ENCODE assay signal across 15 cellular contexts in the genomic region with DNA sequence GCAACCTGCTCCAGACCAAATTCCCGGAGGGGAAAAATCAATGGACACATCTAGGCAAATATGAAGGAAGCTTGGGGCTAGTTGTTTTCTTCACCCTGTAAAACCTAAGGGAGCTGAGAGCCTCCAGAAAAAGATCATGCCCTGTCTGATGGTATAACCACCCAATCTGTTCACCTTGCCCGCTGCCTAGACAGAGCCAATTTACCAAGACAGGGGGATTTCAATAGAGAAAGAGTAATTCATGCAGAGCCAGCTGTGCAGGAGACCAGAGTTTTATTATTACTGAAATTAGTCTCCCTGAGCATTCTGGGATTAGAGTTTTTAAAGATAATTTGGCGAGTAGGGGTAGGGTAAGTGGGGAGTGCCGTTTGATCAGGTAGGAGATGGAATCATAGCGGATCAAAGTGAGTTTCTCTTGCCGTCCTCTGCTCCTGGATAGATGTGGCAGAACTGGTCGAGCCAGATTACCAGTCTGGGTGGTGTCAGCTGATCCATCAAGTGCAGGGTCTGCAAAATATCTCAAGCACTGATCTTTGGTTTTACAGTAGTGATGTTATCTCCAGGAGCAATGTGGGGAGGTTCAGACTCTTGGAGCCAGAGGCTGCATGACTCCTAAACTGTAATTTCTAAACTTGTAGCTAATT. TPM values are rescaled to one million over a fixed set of nuclear protein-coding genes. Genes with fewer than 3 reads are reported as not detected.
DNase-seq lines count a peak whose midpoint lies in the region; TF ChIP-seq lines count a peak whose summit lies in the region.
"Had no signal": no experiment of that assay in that cellular context is flagged by ENCODE, and none has a peak within 500 bp of the region (broad histone marks: within the 10 kb centered on the region; RNA-seq: fewer than 3 reads in every experiment).

No MANE protein-coding gene starts in this region.

- H3K36me3 Mint-ChIP-seq in CD8-positive, alpha-beta memory T cell, result no peaks in the 10 kb centered on the region
- H3K36me3 Mint-ChIP-seq: CD4-positive, CD25-positive, alpha-beta regulatory T cell had no signal

- no peak overlapping the region for H3K4me3 ChIP-seq in HEK293 (ENCODE audit: low read depth, low read length)
- no peak overlapping the region for H3K4me3 ChIP-seq in parathyroid adenoma (ENCODE audit: low read depth, low read length)
- no peak overlapping the region for H3K4me3 ChIP-seq in CD8-positive, alpha-beta memory T cell (ENCODE audit: low read length)

- no peak overlapping the region for H3K4me3 Mint-ChIP-seq in CD8-positive, alpha-beta memory T cell
- H3K4me3 Mint-ChIP-seq: CD4-positive, CD25-positive, alpha-beta regulatory T cell had no signal

- CTCF ChIA-PET in HEK293 (lab: Yijun Ruan, JAX), result interaction anchor here (0.6 to 1.9 kb wide), 8 partner anchors 13 to 601 kb away, joined by 3 to 7 read pairs (median 3); no protein-coding TSS in a partner anchor
- CTCF ChIA-PET in CD8-positive, alpha-beta memory T cell (lab: Charles Lee), result interaction anchor here (1.2 to 1.3 kb wide), 2 partner anchors 13 to 159 kb away, joined by 3 to 4 read pairs; no protein-coding TSS in a partner anchor

- no peak overlapping the region for H3K27ac Mint-ChIP-seq in CD8-positive, alpha-beta memory T cell
- H3K27ac Mint-ChIP-seq: CD4-positive, CD25-positive, alpha-beta regulatory T cell had no signal

- H3K27ac ChIP-seq in HEK293 (ENCODE audit: extremely low read depth, low read depth, low read length), result no peak overlapping the region
- peak overlapping the region; percentile 59 for H3K27ac ChIP-seq in parathyroid adenoma
- H3K27ac ChIP-seq in CD8-positive, alpha-beta memory T cell (ENCODE audit: low read depth, low read length), result no peak overlapping the region

- POLR2A ChIA-PET in HEK293 (lab: Yijun Ruan, JAX), result no interaction called here
- POLR2A ChIA-PET in CD8-positive, alpha-beta memory T cell (lab: Charles Lee), result no interaction called here

- H3K36me3 ChIP-seq in HEK293 (ENCODE audit: control insufficient read depth in 2 of 2, insufficient read depth in 1 of 2, low read length in 2 of 2), result no peaks in the 10 kb centered on the region
- no peaks in the 10 kb centered on the region for H3K36me3 ChIP-seq in parathyroid adenoma (ENCODE audit: control insufficient read depth, insufficient read depth, low read length)
- H3K36me3 ChIP-seq in CD8-positive, alpha-beta memory T cell (ENCODE audit: insufficient read depth, low read length), result no peaks in the 10 kb centered on the region
- H3K36me3 ChIP-seq: BE2C had no signal

- H3K9me3 Mint-ChIP-seq in CD8-positive, alpha-beta memory T cell, result peaks cover 8 to 13% (median 10%) of the 10 kb centered on the region in 5 donors

- H3K4me2 ChIP-seq in parathyroid adenoma (ENCODE audit: low read length), result no peak overlapping the region

- H3K9me3 ChIP-seq in HEK293 (ENCODE audit: control insufficient read depth, insufficient read depth, low read depth, low read length) (no peaks in the 10 kb centered on the region), parathyroid adenoma (ENCODE audit: control insufficient read depth, low read length) (peaks cover 3% of the 10 kb centered on the region)
- no peaks in the 10 kb centered on the region for H3K9me3 ChIP-seq in CD8-positive, alpha-beta memory T cell (ENCODE audit: low read length)
- H3K9me3 ChIP-seq: BE2C, Caco-2 had no signal

- H3K4me1 Mint-ChIP-seq in CD8-positive, alpha-beta memory T cell, result peaks cover 0 to 3% (median 2%) of the 10 kb centered on the region in 3 donors

- peaks cover 9 to 26% of the 10 kb centered on the region in 2 donors for H3K27me3 Mint-ChIP-seq in CD8-positive, alpha-beta memory T cell

- no peaks in the 10 kb centered on the region for H3K79me2 ChIP-seq in parathyroid adenoma

- DNase-seq in NCI-H510A treated with DMSO at 0.1 percent for 48 hours (lab: John Stamatoyannopoulos, UW), result peak; percentile 14
- no peak for DNase-seq in GM19240 (ENCODE audit: insufficient read length, low spot score)
- DNase-seq in NCI-H2081 (lab: John Stamatoyannopoulos, UW), result no peak
- DNase-seq in CD8-positive, alpha-beta memory T cell, result no peak
- DNase-seq: ACHN; BE2C; C1 segment of cervical spinal cord; Caco-2; CD4-positive, CD25-positive, alpha-beta regulatory T cell; GDM1; GOT3; H7; IMR-90 had no signal

- H3K9ac ChIP-seq in parathyroid adenoma, result no peak overlapping the region

- no peaks in the 10 kb centered on the region for H3K27me3 ChIP-seq in parathyroid adenoma (ENCODE audit: control insufficient read depth, insufficient read depth, low read length)
- no peaks in the 10 kb centered on the region for H3K27me3 ChIP-seq in CD8-positive, alpha-beta memory T cell (ENCODE audit: insufficient read depth, low read length, poor library complexity, severe bottlenecking)

- TF ChIP-seq CTCF in HEK293 (tag by site-specific recombination; IDR thresholded peaks at IDR 0.05), result no peak
- TF ChIP-seq CTCF in parathyroid adenoma (IDR thresholded peaks at IDR 0.05), result no peak

- H3K4me1 ChIP-seq in HEK293 (ENCODE audit: control insufficient read depth, insufficient read depth, low read length) (no peaks in the 10 kb centered on the region), parathyroid adenoma (peaks cover 26% of the 10 kb centered on the region)
- no peaks in the 10 kb centered on the region for H3K4me1 ChIP-seq in CD8-positive, alpha-beta memory T cell (ENCODE audit: insufficient read depth, low read length)
- H3K4me1 ChIP-seq: BE2C, Caco-2 had no signal

- H2AFZ ChIP-seq in parathyroid adenoma, result no peak overlapping the region

TF ChIP-seq in HEK293, 187 proteins besides CTCF, POLR2A, EP300 and RAD21 (continues in another document):
- TF ChIP-seq ZNF488 (tag by site-specific recombination; IDR thresholded peaks at IDR 0.05) (no peak), ZNF677 (tag by site-specific recombination; IDR thresholded peaks at IDR 0.05) (no peak), ZNF596 (tag by site-specific recombination; IDR thresholded peaks at IDR 0.05) (no peak), SETDB1 (IDR thresholded peaks at IDR 0.05; ENCODE audit: insufficient read length, low read length) (peak; percentile 96), TRIM28 (IDR thresholded peaks at IDR 0.05; ENCODE audit: borderline replicate concordance, low read length) (peak; percentile 19; the same call in 1 of the 2 replicates), ZNF600 (tag by site-specific recombination; IDR thresholded peaks at IDR 0.05) (no peak), WT1 (tag by site-specific recombination; IDR thresholded peaks at IDR 0.05) (no peak), ZNF544 (tag by site-specific recombination; IDR thresholded peaks at IDR 0.05) (no peak), ZNF174 (tag by site-specific recombination; IDR thresholded peaks at IDR 0.05) (no peak)
- TF ChIP-seq, protein P1, sequence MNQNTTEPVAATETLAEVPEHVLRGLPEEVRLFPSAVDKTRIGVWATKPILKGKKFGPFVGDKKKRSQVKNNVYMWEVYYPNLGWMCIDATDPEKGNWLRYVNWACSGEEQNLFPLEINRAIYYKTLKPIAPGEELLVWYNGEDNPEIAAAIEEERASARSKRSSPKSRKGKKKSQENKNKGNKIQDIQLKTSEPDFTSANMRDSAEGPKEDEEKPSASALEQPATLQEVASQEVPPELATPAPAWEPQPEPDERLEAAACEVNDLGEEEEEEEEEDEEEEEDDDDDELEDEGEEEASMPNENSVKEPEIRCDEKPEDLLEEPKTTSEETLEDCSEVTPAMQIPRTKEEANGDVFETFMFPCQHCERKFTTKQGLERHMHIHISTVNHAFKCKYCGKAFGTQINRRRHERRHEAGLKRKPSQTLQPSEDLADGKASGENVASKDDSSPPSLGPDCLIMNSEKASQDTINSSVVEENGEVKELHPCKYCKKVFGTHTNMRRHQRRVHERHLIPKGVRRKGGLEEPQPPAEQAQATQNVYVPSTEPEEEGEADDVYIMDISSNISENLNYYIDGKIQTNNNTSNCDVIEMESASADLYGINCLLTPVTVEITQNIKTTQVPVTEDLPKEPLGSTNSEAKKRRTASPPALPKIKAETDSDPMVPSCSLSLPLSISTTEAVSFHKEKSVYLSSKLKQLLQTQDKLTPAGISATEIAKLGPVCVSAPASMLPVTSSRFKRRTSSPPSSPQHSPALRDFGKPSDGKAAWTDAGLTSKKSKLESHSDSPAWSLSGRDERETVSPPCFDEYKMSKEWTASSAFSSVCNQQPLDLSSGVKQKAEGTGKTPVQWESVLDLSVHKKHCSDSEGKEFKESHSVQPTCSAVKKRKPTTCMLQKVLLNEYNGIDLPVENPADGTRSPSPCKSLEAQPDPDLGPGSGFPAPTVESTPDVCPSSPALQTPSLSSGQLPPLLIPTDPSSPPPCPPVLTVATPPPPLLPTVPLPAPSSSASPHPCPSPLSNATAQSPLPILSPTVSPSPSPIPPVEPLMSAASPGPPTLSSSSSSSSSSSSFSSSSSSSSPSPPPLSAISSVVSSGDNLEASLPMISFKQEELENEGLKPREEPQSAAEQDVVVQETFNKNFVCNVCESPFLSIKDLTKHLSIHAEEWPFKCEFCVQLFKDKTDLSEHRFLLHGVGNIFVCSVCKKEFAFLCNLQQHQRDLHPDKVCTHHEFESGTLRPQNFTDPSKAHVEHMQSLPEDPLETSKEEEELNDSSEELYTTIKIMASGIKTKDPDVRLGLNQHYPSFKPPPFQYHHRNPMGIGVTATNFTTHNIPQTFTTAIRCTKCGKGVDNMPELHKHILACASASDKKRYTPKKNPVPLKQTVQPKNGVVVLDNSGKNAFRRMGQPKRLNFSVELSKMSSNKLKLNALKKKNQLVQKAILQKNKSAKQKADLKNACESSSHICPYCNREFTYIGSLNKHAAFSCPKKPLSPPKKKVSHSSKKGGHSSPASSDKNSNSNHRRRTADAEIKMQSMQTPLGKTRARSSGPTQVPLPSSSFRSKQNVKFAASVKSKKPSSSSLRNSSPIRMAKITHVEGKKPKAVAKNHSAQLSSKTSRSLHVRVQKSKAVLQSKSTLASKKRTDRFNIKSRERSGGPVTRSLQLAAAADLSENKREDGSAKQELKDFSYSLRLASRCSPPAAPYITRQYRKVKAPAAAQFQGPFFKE (tag by site-specific recombination; IDR thresholded peaks at IDR 0.05; ENCODE audit: borderline replicate concordance), result no peak

RNA-seq across cellular contexts. Expression of gene B4GALT6, which starts 35.1 kb away (rescaled TPM):
- 1 to 10 TPM; 3.4 to 5.1 TPM for total RNA-seq in CD8-positive, alpha-beta memory T cell
- 0.18 TPM for polyA plus RNA-seq in CD8-positive, alpha-beta memory T cell
- polyA plus RNA-seq: CD4-positive, CD25-positive, alpha-beta regulatory T cell had no signal

RNA-seq across cellular contexts. Expression of gene SLC25A52, which starts 41.2 kb away (rescaled TPM):
- under 1 TPM in 1 of 2 experiments, not detected in 1; 0.22 TPM for total RNA-seq in CD8-positive, alpha-beta memory T cell
- not detected for polyA plus RNA-seq in CD8-positive, alpha-beta memory T cell
- total RNA-seq: Caco-2; CD4-positive, CD25-positive, alpha-beta regulatory T cell; H7; IMR-90 had no signal
- polyA plus RNA-seq: CD4-positive, CD25-positive, alpha-beta regulatory T cell; IMR-90 had no signal
